8 cellular contexts compared by ENCODE assay signal in genomic region chr2:31233741-31234689, GRCh38. TPM values are rescaled to one million over a fixed set of nuclear protein-coding genes. Genes with fewer than 3 reads are reported as not detected.
DNase-seq lines count a peak whose midpoint lies in the region; ATAC-seq and TF ChIP-seq lines count a peak whose summit lies in the region.

EHD3 (plus strand) TSS chr2:31234152; CDS start chr2:31234622, 470 bp downstream.

- H3K36me3 ChIP-seq in esophagus muscularis mucosa, result no peaks in the 10 kb centered on the region
- H3K36me3 ChIP-seq in muscle layer of duodenum (ENCODE audit: control insufficient read depth in 1 of 2, insufficient read depth in 2 of 2, low read length in 2 of 2), result no peaks in the 10 kb centered on the region

- no peak for TF ChIP-seq EP300 in esophagus muscularis mucosa (IDR thresholded peaks at IDR 0.05)

- H3K27ac ChIP-seq in HL-60 (replicated peaks) (no peak within 1 kb of the TSS), esophagus muscularis mucosa (replicated peaks in 1 of 4) (peak within 1 kb of the TSS; percentile 44 to 71 (median 54)), muscle layer of duodenum (ENCODE audit: low read length) (no peak within 1 kb of the TSS)

- peak within 1 kb of the TSS; percentile 77 for H3K4me3 Mint-ChIP-seq in activated T-cell treated with anti-CD3 and anti-CD28 coated beads, Interleukin-2, amount 50 U/mL, for 4 hours

- 5% methylated on average over 14 of the region's 74 CpGs for WGBS in esophagus muscularis mucosa

- H3K27me3 Mint-ChIP-seq in activated T-cell treated with anti-CD3 and anti-CD28 coated beads, Interleukin-2, amount 50 U/mL, for 4 hours (ENCODE audit: low read depth), result peaks cover under 1% of the 10 kb centered on the region

- peaks cover 2% of the 10 kb centered on the region for H3K27me3 ChIP-seq in HL-60 (ENCODE audit: insufficient read depth, poor library complexity, severe bottlenecking)
- H3K27me3 ChIP-seq in esophagus muscularis mucosa, result no peaks in the 10 kb centered on the region
- no peaks in the 10 kb centered on the region for H3K27me3 ChIP-seq in muscle layer of duodenum (ENCODE audit: low read depth, low read length)

- ATAC-seq in GM19455 (IDR thresholded peaks at IDR 0.05; ENCODE audit: unreplicated experiment), result peak; percentile 98
- peak; percentile 99 for ATAC-seq in activated T-cell treated with anti-CD3 and anti-CD28 coated beads, Interleukin-2, amount 50 U/mL, for 4 hours

- peaks cover 16% of the 10 kb centered on the region for H3K4me1 Mint-ChIP-seq in activated T-cell treated with anti-CD3 and anti-CD28 coated beads, Interleukin-2, amount 50 U/mL, for 4 hours (ENCODE audit: low read depth)

- TF ChIP-seq POLR2A in esophagus muscularis mucosa (IDR thresholded peaks at IDR 0.05; ENCODE audit: low read depth), result no peak

- H3K9me3 Mint-ChIP-seq in activated T-cell treated with anti-CD3 and anti-CD28 coated beads, Interleukin-2, amount 50 U/mL, for 4 hours, result no peaks in the 10 kb centered on the region

- H3K36me3 Mint-ChIP-seq in activated T-cell treated with anti-CD3 and anti-CD28 coated beads, Interleukin-2, amount 50 U/mL, for 4 hours (ENCODE audit: insufficient read depth), result no peaks in the 10 kb centered on the region

- intact Hi-C loops in esophagus muscularis mucosa (cut with DNase I), result loop anchor here (1.0 kb wide), 1 partner anchor 99 kb away; no protein-coding TSS in a partner anchor

- DNase-seq in CD1c-positive myeloid dendritic cell (ENCODE audit: extremely low spot score), result peak; percentile 79
- peak; percentile 49 to 54 for DNase-seq in HL-60 (ENCODE audit: low read depth in 1 of 2, low spot score in 1 of 2)
- peak; percentile 40 for DNase-seq in NOMO-1 treated with dmso at 0.1 percent for 144 hours (lab: John Stamatoyannopoulos, UW; ENCODE audit: unreplicated experiment)
- peak; percentile 64 for DNase-seq in activated T-cell treated with anti-CD3 and anti-CD28 coated beads, Interleukin-2, amount 50 U/mL, for 4 hours
- peak; percentile 94 for DNase-seq in esophagus muscularis mucosa (ENCODE audit: extremely low spot score)
- DNase-seq in stimulated activated CD8-positive, alpha-beta memory T cell treated with anti-CD3 and anti-CD28 coated beads, Interleukin-7, amount 100 ng/mL, for 24 hours (ENCODE audit: low read depth), result peak; percentile 61

- TF ChIP-seq CTCF in HL-60 (IDR thresholded peaks at IDR 0.05; ENCODE audit: insufficient read depth, low read length), result no peak
- TF ChIP-seq CTCF in esophagus muscularis mucosa (IDR thresholded peaks at IDR 0.05), result peak; percentile 55 to 61 (median 58)

- H3K4me3 ChIP-seq in HL-60 (replicated peaks; ENCODE audit: insufficient read depth, low read length) (peak within 1 kb of the TSS; percentile 54), esophagus muscularis mucosa (peak within 1 kb of the TSS; percentile 66 to 78 (median 72)), muscle layer of duodenum (ENCODE audit: low read depth in 1 of 2, low read length in 2 of 2) (peak within 1 kb of the TSS; percentile 65 to 88)

- peaks cover 19 to 38% (median 26%) of the 10 kb centered on the region in 4 donors for H3K4me1 ChIP-seq in esophagus muscularis mucosa
- H3K4me1 ChIP-seq in muscle layer of duodenum (ENCODE audit: control insufficient read depth in 1 of 2, insufficient read depth in 2 of 2, low read length in 2 of 2), result peaks cover 0 to 26% of the 10 kb centered on the region in 2 donors

- H3K9me3 ChIP-seq in esophagus muscularis mucosa (no peaks in the 10 kb centered on the region), muscle layer of duodenum (ENCODE audit: control insufficient read depth in 1 of 2, low read length in 2 of 2) (no peaks in the 10 kb centered on the region)

RNA-seq across cellular contexts. Expression of gene EHD3, which starts in this region (rescaled TPM):
- total RNA-seq in activated T-cell treated with anti-CD3 and anti-CD28 coated beads, Interleukin-2, amount 50 U/mL, for 4 hours, result 1 to 10 TPM; 1.8 to 2.2 (median 2.2) TPM
- total RNA-seq in esophagus muscularis mucosa, result 1 to 10 TPM; 3.8 to 7.4 (median 4.6) TPM

Comparison
In these comparisons a context has a peak if more than half of its experiments do, and no peak if none do; other contexts are left out.
1. DNase-seq: peak in every context shown above with its lines; median percentile 94 in esophagus muscularis mucosa; 79 in CD1c-positive myeloid dendritic cell; 64 in activated T-cell treated with anti-CD3 and anti-CD28 coated beads, Interleukin-2, amount 50 U/mL, for 4 hours; 61 in stimulated activated CD8-positive, alpha-beta memory T cell treated with anti-CD3 and anti-CD28 coated beads, Interleukin-7, amount 100 ng/mL, for 24 hours; 52 in HL-60; 40 in NOMO-1 treated with dmso at 0.1 percent for 144 hours.
2. H3K27ac ChIP-seq: peak in esophagus muscularis mucosa (4 of 4); none in HL-60 (single experiment) and muscle layer of duodenum (single experiment).
3. Peak in every context shown above with its lines, with median percentiles within 50 percentile points of each other: H3K4me3 ChIP-seq.